ENCODE assay signal across 11 cellular contexts in the genomic region with DNA sequence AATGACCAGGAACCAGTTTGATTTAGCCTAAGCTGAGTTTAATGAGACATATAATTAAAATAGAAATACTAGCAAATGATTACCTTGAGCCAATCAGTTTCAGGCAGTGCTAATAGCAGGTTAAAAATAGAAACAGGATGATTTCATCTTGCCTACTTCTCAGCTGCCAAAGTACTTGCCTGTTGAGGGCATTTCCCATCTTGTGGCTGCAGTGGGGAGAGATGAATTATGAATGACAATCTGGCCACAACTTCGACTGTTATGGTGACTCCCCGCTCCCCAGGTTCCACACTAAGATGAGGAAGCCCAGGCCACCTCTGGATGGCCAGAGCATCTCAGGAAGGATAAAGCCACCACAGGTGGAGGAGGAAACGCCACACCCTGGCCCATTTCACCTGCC. TPM values are rescaled to one million over a fixed set of nuclear protein-coding genes. Genes with fewer than 3 reads are reported as not detected.
DNase-seq lines count a peak whose midpoint lies in the region; ATAC-seq, FAIRE-seq and TF ChIP-seq lines count a peak whose summit lies in the region.
"Had no signal": no experiment of that assay in that cellular context is flagged by ENCODE, and none has a peak within 500 bp of the region (broad histone marks: within the 10 kb centered on the region; RNA-seq: fewer than 3 reads in every experiment).

No MANE protein-coding gene starts in this region.

- WGBS in heart left ventricle, 4 donors, result 39 to 60% (median 55%) methylated on average over 3 of the region's 3 CpGs

- H3K27me3 ChIP-seq in heart left ventricle, result no peaks in the 10 kb centered on the region
- H3K27me3 ChIP-seq: pancreas had no signal

- H3K27ac ChIP-seq in heart left ventricle, result peak overlapping the region in 8 of 12 donors; percentile 10 to 79 (median 42)
- H3K27ac ChIP-seq: pancreas had no signal

- H3K4me3 ChIP-seq in heart left ventricle, result no peak overlapping the region
- H3K4me3 ChIP-seq: pancreas had no signal

- no peak for TF ChIP-seq CTCF in heart left ventricle (IDR thresholded peaks at IDR 0.05)

- TF ChIP-seq POLR2A in heart left ventricle (IDR thresholded peaks at IDR 0.05) (no peak), H54 (IDR thresholded peaks at IDR 0.05; ENCODE audit: low read depth, low read length) (no peak)

- no peak for FAIRE-seq in GM18507 (lab: Jason Lieb, UNC)
- no peak for FAIRE-seq in H54 (lab: Jason Lieb, UNC)
- FAIRE-seq: islet of Langerhans, pancreas had no signal

- no peaks in the 10 kb centered on the region for H3K36me3 ChIP-seq in heart left ventricle
- H3K36me3 ChIP-seq: pancreas had no signal

- intact Hi-C loops in heart left ventricle (cut with DNase I), result no loop called here

- DNase-seq in GM18507 (ENCODE audit: extremely low spot score, insufficient read length, low read depth) (peak; percentile 5), heart left ventricle (peak in 1 of 5 donors; percentile 43), H54 (ENCODE audit: insufficient read length, low spot score) (no peak), NCI-H1436 (lab: John Stamatoyannopoulos, UW) (no peak)
- no peak for DNase-seq in stimulated activated CD4-positive, alpha-beta T cell treated with anti-CD3 and anti-CD28 coated beads, Interleukin-15, amount 100 ng/mL, for 24 hours
- DNase-seq in NK-92 treated with Interleukin-12 subunit alpha and Interleukin-12 subunit beta, amount 100 ng/mL, for 24 hours (lab: John Stamatoyannopoulos, UW), result no peak
- DNase-seq: erythroblast, pancreas had no signal

- ATAC-seq in GM21390 (IDR thresholded peaks at IDR 0.05; ENCODE audit: unreplicated experiment), result peak; percentile 63
- peak; percentile 85 for ATAC-seq in HG03378 (IDR thresholded peaks at IDR 0.05; ENCODE audit: unreplicated experiment)
- peak; percentile 68 to 84 (median 80) for ATAC-seq in heart left ventricle

- H3K4me1 ChIP-seq in heart left ventricle, result peaks cover 0 to 28% (median 8%) of the 10 kb centered on the region in 12 donors

- H3K9me3 ChIP-seq in heart left ventricle, result peaks cover 0 to 11% (median 0%) of the 10 kb centered on the region in 12 donors
- H3K9me3 ChIP-seq: pancreas had no signal

RNA-seq across cellular contexts. Expression of gene MBOAT1, which starts 31.3 kb away (rescaled TPM):
- 10 to 100 TPM in 2 of 9 donors, 1 to 10 TPM in 7; 2.6 to 14.4 (median 4.3) TPM for total RNA-seq in heart left ventricle
- polyA plus RNA-seq in heart left ventricle, result 1 to 10 TPM; 2.1 to 2.5 TPM
